In genomic region chr12:89880695-89881350, GRCh38 we compare ENCODE assay signal across 9 cellular contexts.
A peak's percentile ranks its signal among the peaks of the same experiment; 100 is the strongest.
DNase-seq lines count a peak whose midpoint lies in the region; ATAC-seq and TF ChIP-seq lines count a peak whose summit lies in the region.
"Had no signal": no experiment of that assay in that cellular context is flagged by ENCODE, and none has a peak within 500 bp of the region (broad histone marks: within the 10 kb centered on the region; RNA-seq: fewer than 3 reads in every experiment).

No MANE protein-coding gene starts in this region.

- no peaks in the 10 kb centered on the region for H3K9me3 ChIP-seq in upper lobe of left lung

- peaks cover 9% of the 10 kb centered on the region for H3K27me3 Mint-ChIP-seq in activated T-helper 2 cell treated with anti-CD3 and anti-CD28 coated beads, Interferon-gamma antibody, Interleukin-2, Interleukin-4, amounts not matched to agents 10 μg/mL and 5 μg/mL and 100 μg/mL, durations not matched to agents 14 hours and 24 hours and 36 hours (ENCODE audit: low read depth)

- no peak overlapping the region for H3K4me3 ChIP-seq in upper lobe of left lung

- no peaks in the 10 kb centered on the region for H3K36me3 Mint-ChIP-seq in activated T-helper 2 cell treated with anti-CD3 and anti-CD28 coated beads, Interferon-gamma antibody, Interleukin-2, Interleukin-4, amounts not matched to agents 10 μg/mL and 5 μg/mL and 100 μg/mL, durations not matched to agents 14 hours and 24 hours and 36 hours (ENCODE audit: low read depth)

- CTCF ChIA-PET in GM10248 (lab: Yijun Ruan, JAX), result interaction anchor here (1.1 to 2.2 kb wide), 2 partner anchors 12 to 212 kb away, joined by 3 to 4 read pairs; no protein-coding TSS in a partner anchor

- DNase-seq in GM10248 (ENCODE audit: extremely low spot score) (peak; percentile 60), upper lobe of left lung (no peak), epidermal melanocyte (ENCODE audit: insufficient read length, low spot score) (no peak), hippocampal formation (lab: John Stamatoyannopoulos, UW) (no peak), DMS153 treated with DMSO at 0.1 percent for 48 hours (lab: John Stamatoyannopoulos, UW; ENCODE audit: unreplicated experiment) (no peak)
- DNase-seq in activated T-helper 2 cell treated with anti-CD3 and anti-CD28 coated beads, Interferon-gamma antibody, Interleukin-2, Interleukin-4, amounts not matched to agents 10 μg/mL and 5 μg/mL and 100 μg/mL, durations not matched to agents 14 hours and 24 hours and 36 hours (ENCODE audit: low spot score), result peak; percentile 56

- peak; percentile 95 for ATAC-seq in GM21367 (IDR thresholded peaks at IDR 0.05; ENCODE audit: unreplicated experiment)
- peak; percentile 97 for ATAC-seq in HG03521 (IDR thresholded peaks at IDR 0.05; ENCODE audit: unreplicated experiment)
- peak; percentile 34 to 75 for ATAC-seq in upper lobe of left lung (ENCODE audit: low FRiP score in 2 of 2)
- ATAC-seq: HCT116 had no signal

- peak overlapping the region in 1 of 4 donors; percentile 22 for H3K27ac ChIP-seq in upper lobe of left lung

- peak overlapping the region; percentile 20 for H3K4me3 Mint-ChIP-seq in activated T-helper 2 cell treated with anti-CD3 and anti-CD28 coated beads, Interferon-gamma antibody, Interleukin-2, Interleukin-4, amounts not matched to agents 10 μg/mL and 5 μg/mL and 100 μg/mL, durations not matched to agents 14 hours and 24 hours and 36 hours (ENCODE audit: low read depth)

- no peaks in the 10 kb centered on the region for H3K4me1 ChIP-seq in upper lobe of left lung

- peak in 1 of 4 donors; percentile 24 for TF ChIP-seq POLR2A in upper lobe of left lung (IDR thresholded peaks at IDR 0.05)

- H3K9me3 Mint-ChIP-seq in activated T-helper 2 cell treated with anti-CD3 and anti-CD28 coated beads, Interferon-gamma antibody, Interleukin-2, Interleukin-4, amounts not matched to agents 10 μg/mL and 5 μg/mL and 100 μg/mL, durations not matched to agents 14 hours and 24 hours and 36 hours, result peaks cover 3% of the 10 kb centered on the region

- H3K4me1 Mint-ChIP-seq in activated T-helper 2 cell treated with anti-CD3 and anti-CD28 coated beads, Interferon-gamma antibody, Interleukin-2, Interleukin-4, amounts not matched to agents 10 μg/mL and 5 μg/mL and 100 μg/mL, durations not matched to agents 14 hours and 24 hours and 36 hours (ENCODE audit: low read depth), result peaks cover 36% of the 10 kb centered on the region

- H3K27me3 ChIP-seq in upper lobe of left lung, result no peaks in the 10 kb centered on the region

- no peaks in the 10 kb centered on the region for H3K36me3 ChIP-seq in upper lobe of left lung

- POLR2A ChIA-PET in GM10248 (lab: Yijun Ruan, JAX), result interaction anchor here (1.0 kb wide), 1 partner anchor 172 kb away, joined by 3 read pairs; no protein-coding TSS in a partner anchor

- WGBS in upper lobe of left lung, 2 donors, result 63 to 70% methylated on average over 4 of the region's 4 CpGs

- TF ChIP-seq CTCF in GM10248 (IDR thresholded peaks at IDR 0.05; ENCODE audit: control extremely low read depth, extremely low read depth, low read depth, missing control alignments) (no peak), upper lobe of left lung (IDR thresholded peaks at IDR 0.05) (no peak)

- intact Hi-C loops in activated T-helper 2 cell treated with anti-CD3 and anti-CD28 coated beads, Interferon-gamma antibody, Interleukin-2, Interleukin-4, amounts not matched to agents 10 μg/mL and 5 μg/mL and 100 μg/mL, durations not matched to agents 14 hours and 24 hours and 36 hours (cut with micrococcal nuclease), result loop anchor here (1.0 to 2.0 kb wide), 2 partner anchors 18 to 124 kb away; no protein-coding TSS in a partner anchor

- H3K27ac Mint-ChIP-seq in activated T-helper 2 cell treated with anti-CD3 and anti-CD28 coated beads, Interferon-gamma antibody, Interleukin-2, Interleukin-4, amounts not matched to agents 10 μg/mL and 5 μg/mL and 100 μg/mL, durations not matched to agents 14 hours and 24 hours and 36 hours, result peak overlapping the region; percentile 73

- no peak for TF ChIP-seq EP300 in upper lobe of left lung (IDR thresholded peaks at IDR 0.05)

Comparison
In these comparisons a context has a peak if more than half of its experiments do, and no peak if none do; other contexts are left out.
1. DNase-seq: peak in GM10248 (single experiment) and activated T-helper 2 cell treated with anti-CD3 and anti-CD28 coated beads, Interferon-gamma antibody, Interleukin-2, Interleukin-4, amounts not matched to agents 10 μg/mL and 5 μg/mL and 100 μg/mL, durations not matched to agents 14 hours and 24 hours and 36 hours (single experiment); none in upper lobe of left lung (0 of 2), epidermal melanocyte (single experiment), hippocampal formation (0 of 2) and DMS153 treated with DMSO at 0.1 percent for 48 hours (single experiment).
2. Peak in every context shown above with its lines, with median percentiles within 50 percentile points of each other: ATAC-seq.